Comparison of ENCODE assay signal across 24 cellular contexts in genomic region chr7:30721211-30721610, GRCh38. TPM values are rescaled to one million over a fixed set of nuclear protein-coding genes. Genes with fewer than 3 reads are reported as not detected.
"Had no signal": no experiment of that assay in that cellular context is flagged by ENCODE, and none has a peak within 500 bp of the region (broad histone marks: within the 10 kb centered on the region; RNA-seq: fewer than 3 reads in every experiment).

No MANE protein-coding gene starts in this region.

- H3K4me3 ChIP-seq: K562 had no signal

- DNase-seq: MV-4-11, NCI-H1048, NCI-H1105, NCI-H1417 treated with DMSO at 0.1 percent for 48 hours, NCI-H146, NCI-H1694 treated with DMSO at 0.1 percent for 48 hours, NCI-H1930, NCI-H2081, NCI-H2107, NCI-H2227 treated with DMSO at 0.1 percent for 48 hours, NCI-H526, PC-3, SHP77, SK-N-SH, T-helper 1 cell had no signal

- H3K27ac ChIP-seq: KMS-11, RWPE1 had no signal

- FAIRE-seq: HepG2, K562 had no signal

- H3K9me2 ChIP-seq: SK-N-SH had no signal

- H3K4me2 ChIP-seq: KMS-11, SK-N-SH had no signal

- H3K9me3 ChIP-seq: SK-N-SH had no signal

- H3K9ac ChIP-seq: KMS-11, SK-N-SH had no signal

RNA-seq across cellular contexts. Expression of gene INMT, which starts 30.7 kb away (rescaled TPM):
- total RNA-seq: HepG2, HT1080, MCF 10A, NCI-H460, PC-3, SK-MEL-5 had no signal

RNA-seq across cellular contexts. Expression of gene CRHR2, which starts 39.0 kb away (rescaled TPM):
- total RNA-seq: HepG2, HT1080, K562, LHCN-M2, MCF 10A, NCI-H460, PC-3, SK-MEL-5 had no signal

RNA-seq across cellular contexts. Expression of gene MINDY4, which starts 50.0 kb away (rescaled TPM):
- total RNA-seq: HepG2 had no signal
